25 cellular contexts compared by ENCODE assay signal in the genomic region with DNA sequence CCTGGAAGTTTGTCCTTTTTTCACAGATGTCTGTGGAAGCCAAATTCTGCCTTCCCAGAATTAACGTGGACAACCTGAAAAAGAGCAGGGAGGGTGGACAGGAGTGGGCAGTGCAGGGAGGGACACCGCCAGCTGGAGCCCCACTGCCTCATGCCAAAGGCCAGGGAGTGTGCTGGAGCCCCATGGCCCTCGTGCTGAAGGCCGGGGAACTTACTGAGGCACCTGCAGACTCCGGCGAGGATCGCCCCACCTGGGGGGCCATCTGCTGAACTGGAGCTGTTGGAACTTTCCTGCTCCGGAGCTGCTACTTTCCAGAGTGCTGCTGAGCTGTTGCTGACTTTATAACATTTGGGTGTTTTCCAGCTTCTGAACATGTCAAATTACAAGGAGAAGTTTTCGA. TPM values are rescaled to one million over a fixed set of nuclear protein-coding genes. Genes with fewer than 3 reads are reported as not detected.
"Had no signal": no experiment of that assay in that cellular context is flagged by ENCODE, and none has a peak within 500 bp of the region (broad histone marks: within the 10 kb centered on the region; RNA-seq: fewer than 3 reads in every experiment).

No MANE protein-coding gene starts in this region.

- H3K27ac ChIP-seq: colonic mucosa, dorsolateral prefrontal cortex, esophagus squamous epithelium, gastrocnemius medialis, heart right ventricle, left lung, lower lobe of right lung had no signal

- H3K27ac Mint-ChIP-seq: mesothelial cell of epicardium had no signal

- DNase-seq: colonic mucosa; dermis blood vessel endothelial cell; dorsolateral prefrontal cortex; effector CD4-positive, alpha-beta T cell; effector memory CD4-positive, alpha-beta T cell; esophagus squamous epithelium; foreskin fibroblast; foreskin melanocyte; gastrocnemius medialis; glutamatergic neuron; heart right ventricle; hippocampal formation; left cardiac atrium; left lung; left ventricle myocardium superior; lower lobe of right lung; mesenchymal stem cell; mucosa of descending colon had no signal

- H3K27me3 ChIP-seq: colonic mucosa, left lung had no signal

- H3K36me3 ChIP-seq: colonic mucosa, esophagus squamous epithelium, gastrocnemius medialis, heart right ventricle, left lung, lower lobe of right lung had no signal

- H3K9me3 ChIP-seq: colonic mucosa, gastrocnemius medialis had no signal

- H3K4me3 ChIP-seq: colonic mucosa, dorsolateral prefrontal cortex, esophagus squamous epithelium, gastrocnemius medialis, heart right ventricle, left lung, lower lobe of right lung, mucosa of descending colon had no signal

- H3K4me1 ChIP-seq: colonic mucosa, esophagus squamous epithelium, gastrocnemius medialis, left lung, lower lobe of right lung had no signal

- H3K4me3 Mint-ChIP-seq: mesothelial cell of epicardium had no signal

RNA-seq across cellular contexts. Expression of a gene that starts 35.2 kb away (rescaled TPM):
- polyA plus RNA-seq: keratinocyte had no signal

RNA-seq across cellular contexts. Expression of a gene that starts 39.8 kb away (rescaled TPM):
- total RNA-seq: colonic mucosa, dermis blood vessel endothelial cell, endothelial cell of umbilical vein, epithelial cell of proximal tubule, glomerular endothelial cell, kidney epithelial cell, lung microvascular endothelial cell had no signal
- polyA plus RNA-seq: endothelial cell of umbilical vein, keratinocyte had no signal

RNA-seq across cellular contexts. Expression of a gene that starts 45.5 kb away (rescaled TPM):
- total RNA-seq: colonic mucosa had no signal
